In genomic region chr3:131381445-131382291, GRCh38 we compare ENCODE assay signal across 8 cellular contexts. TPM values are rescaled to one million over a fixed set of nuclear protein-coding genes. Genes with fewer than 3 reads are reported as not detected.
DNase-seq lines count a peak whose midpoint lies in the region; ATAC-seq and TF ChIP-seq lines count a peak whose summit lies in the region.

Gene NUDT16 (plus strand): TSS chr3:131381774. CDS start chr3:131381805, 31 bp downstream.

- peak within 1 kb of the TSS; percentile 96 for H3K4me3 Mint-ChIP-seq in CD8-positive, alpha-beta T cell
- peak within 1 kb of the TSS; percentile 93 for H3K4me3 Mint-ChIP-seq in activated CD8-positive, alpha-beta memory T cell treated with anti-CD3 and anti-CD28 coated beads, Interleukin-2, amount 10 ng/mL, durations not matched to agents 7 days and 5 days
- H3K4me3 Mint-ChIP-seq in effector memory CD8-positive, alpha-beta T cell = peak within 1 kb of the TSS; percentile 94 to 95

- H3K27me3 Mint-ChIP-seq in CD8-positive, alpha-beta T cell (ENCODE audit: low read depth) = no peaks in the 10 kb centered on the region
- no peaks in the 10 kb centered on the region for H3K27me3 Mint-ChIP-seq in activated CD8-positive, alpha-beta memory T cell treated with anti-CD3 and anti-CD28 coated beads, Interleukin-2, amount 10 ng/mL, durations not matched to agents 7 days and 5 days
- H3K27me3 Mint-ChIP-seq in effector memory CD8-positive, alpha-beta T cell = no peaks in the 10 kb centered on the region

- no peaks in the 10 kb centered on the region for H3K27me3 ChIP-seq in CD8-positive, alpha-beta T cell (ENCODE audit: insufficient read depth, low read length)
- no peaks in the 10 kb centered on the region for H3K27me3 ChIP-seq in HL-60 (ENCODE audit: insufficient read depth, poor library complexity, severe bottlenecking)

- DNase-seq in CD8-positive, alpha-beta T cell = peak; percentile 92 to 97 (median 95)
- DNase-seq in HL-60 (ENCODE audit: low read depth in 1 of 2, low spot score in 1 of 2) (peak; percentile 77 to 99), NOMO-1 (lab: John Stamatoyannopoulos, UW; ENCODE audit: unreplicated experiment in 2 of 2) (peak; percentile 100), medulla oblongata (ENCODE audit: extremely low spot score) (peak; percentile 99)
- peak; percentile 99 for DNase-seq in activated CD8-positive, alpha-beta memory T cell treated with anti-CD3 and anti-CD28 coated beads, Interleukin-2, amount 10 ng/mL, durations not matched to agents 7 days and 5 days
- DNase-seq in effector memory CD8-positive, alpha-beta T cell = peak; percentile 95
- peak; percentile 91 to 96 (median 94) for DNase-seq in stimulated activated CD4-positive, alpha-beta T cell treated with anti-CD3 and anti-CD28 coated beads, TNF-alpha, amount 100 ng/mL, for 48 hours (ENCODE audit: low read depth in 3 of 3)

- no peaks in the 10 kb centered on the region for H3K36me3 ChIP-seq in CD8-positive, alpha-beta T cell (ENCODE audit: insufficient read depth, low read length)

- intact Hi-C loops in CD8-positive, alpha-beta T cell (cut with DNase I, micrococcal nuclease) = loop anchor here (1.0 to 5.0 kb wide), 8 partner anchors 122 to 1341 kb away; partner anchors contain the start of genes ASTE1 (in 2 of the 2), ATP2C1 (in 2 of the 2), NEK11 (in 2 of the 2) and PIK3R4 (in 2 of the 2)

- CTCF ChIA-PET in CD8-positive, alpha-beta T cell (lab: Charles Lee) = no interaction called here
- CTCF ChIA-PET in activated CD8-positive, alpha-beta memory T cell treated with anti-CD3 and anti-CD28 coated beads, Interleukin-2, amount 10 ng/mL, durations not matched to agents 7 days and 5 days (lab: Charles Lee) = interaction anchor here (0.6 to 2.1 kb wide), 6 partner anchors 35 to 348 kb away, joined by 3 to 11 read pairs (median 4); no protein-coding TSS in a partner anchor

- ATAC-seq in CD8-positive, alpha-beta T cell = peak; percentile 96
- peak; percentile 98 for ATAC-seq in GM19463 (IDR thresholded peaks at IDR 0.05; ENCODE audit: unreplicated experiment)
- ATAC-seq in activated CD8-positive, alpha-beta memory T cell treated with anti-CD3 and anti-CD28 coated beads, Interleukin-2, amount 10 ng/mL, durations not matched to agents 7 days and 5 days = peak; percentile 99
- ATAC-seq in effector memory CD8-positive, alpha-beta T cell (replicated peaks) = peak; percentile 96

- no peaks in the 10 kb centered on the region for H3K9me3 ChIP-seq in CD8-positive, alpha-beta T cell (ENCODE audit: low read length)

- POLR2A ChIA-PET in CD8-positive, alpha-beta T cell (lab: Charles Lee) = interaction anchor here (0.9 to 2.0 kb wide), 4 partner anchors 60 to 355 kb away, joined by 3 to 9 read pairs (median 3); partner anchors contain the start of genes ASTE1 and NEK11

- peak within 1 kb of the TSS; percentile 64 for H3K27ac ChIP-seq in CD8-positive, alpha-beta T cell (ENCODE audit: low read depth, low read length)
- H3K27ac ChIP-seq in HL-60 (replicated peaks) = peak within 1 kb of the TSS; percentile 51

- H3K4me3 ChIP-seq in CD8-positive, alpha-beta T cell (ENCODE audit: low read depth, low read length) = peak within 1 kb of the TSS; percentile 94
- peak within 1 kb of the TSS; percentile 75 for H3K4me3 ChIP-seq in HL-60 (replicated peaks; ENCODE audit: insufficient read depth, low read length)

- peaks cover 22% of the 10 kb centered on the region for H3K36me3 Mint-ChIP-seq in CD8-positive, alpha-beta T cell
- H3K36me3 Mint-ChIP-seq in activated CD8-positive, alpha-beta memory T cell treated with anti-CD3 and anti-CD28 coated beads, Interleukin-2, amount 10 ng/mL, durations not matched to agents 7 days and 5 days = peaks cover 15% of the 10 kb centered on the region
- peaks cover 7% of the 10 kb centered on the region for H3K36me3 Mint-ChIP-seq in effector memory CD8-positive, alpha-beta T cell (ENCODE audit: insufficient read depth)

- H3K27ac Mint-ChIP-seq in CD8-positive, alpha-beta T cell = peak within 1 kb of the TSS; percentile 91
- peak within 1 kb of the TSS; percentile 92 for H3K27ac Mint-ChIP-seq in activated CD8-positive, alpha-beta memory T cell treated with anti-CD3 and anti-CD28 coated beads, Interleukin-2, amount 10 ng/mL, durations not matched to agents 7 days and 5 days
- H3K27ac Mint-ChIP-seq in effector memory CD8-positive, alpha-beta T cell = peak within 1 kb of the TSS; percentile 93 to 98

- H3K4me1 Mint-ChIP-seq in CD8-positive, alpha-beta T cell (ENCODE audit: low read depth) = peaks cover 31% of the 10 kb centered on the region
- H3K4me1 Mint-ChIP-seq in activated CD8-positive, alpha-beta memory T cell treated with anti-CD3 and anti-CD28 coated beads, Interleukin-2, amount 10 ng/mL, durations not matched to agents 7 days and 5 days = peaks cover 29% of the 10 kb centered on the region
- H3K4me1 Mint-ChIP-seq in effector memory CD8-positive, alpha-beta T cell (ENCODE audit: low read depth in 2 of 2) = peaks cover 20 to 21% of the 10 kb centered on the region in 2 donors

- no peaks in the 10 kb centered on the region for H3K9me3 Mint-ChIP-seq in CD8-positive, alpha-beta T cell
- no peaks in the 10 kb centered on the region for H3K9me3 Mint-ChIP-seq in activated CD8-positive, alpha-beta memory T cell treated with anti-CD3 and anti-CD28 coated beads, Interleukin-2, amount 10 ng/mL, durations not matched to agents 7 days and 5 days (ENCODE audit: low read depth)
- no peaks in the 10 kb centered on the region for H3K9me3 Mint-ChIP-seq in effector memory CD8-positive, alpha-beta T cell

- TF ChIP-seq CTCF in CD8-positive, alpha-beta T cell (IDR thresholded peaks at IDR 0.05) = no peak
- no peak for TF ChIP-seq CTCF in HL-60 (IDR thresholded peaks at IDR 0.05; ENCODE audit: insufficient read depth, low read length)

- H3K4me1 ChIP-seq in CD8-positive, alpha-beta T cell (ENCODE audit: insufficient read depth, low read length) = peaks cover 13% of the 10 kb centered on the region

RNA-seq across cellular contexts. Expression of gene NUDT16, which starts in this region (rescaled TPM):
- total RNA-seq in CD8-positive, alpha-beta T cell = 1 to 10 TPM; 3.1 to 3.5 TPM
- 10 to 100 TPM in 1 of 2 experiments, 1 to 10 TPM in 1; 9.8 to 11.5 TPM for total RNA-seq in activated CD8-positive, alpha-beta memory T cell treated with anti-CD3 and anti-CD28 coated beads, Interleukin-2, amount 10 ng/mL, durations not matched to agents 7 days and 5 days

Comparison
In these comparisons a context has a peak if more than half of its experiments do, and no peak if none do; other contexts are left out.
1. Peak in every context shown above with its lines: DNase-seq, ATAC-seq, H3K4me3 ChIP-seq and H3K27ac ChIP-seq.